ENCODE assay signal across 21 cellular contexts in the genomic region with DNA sequence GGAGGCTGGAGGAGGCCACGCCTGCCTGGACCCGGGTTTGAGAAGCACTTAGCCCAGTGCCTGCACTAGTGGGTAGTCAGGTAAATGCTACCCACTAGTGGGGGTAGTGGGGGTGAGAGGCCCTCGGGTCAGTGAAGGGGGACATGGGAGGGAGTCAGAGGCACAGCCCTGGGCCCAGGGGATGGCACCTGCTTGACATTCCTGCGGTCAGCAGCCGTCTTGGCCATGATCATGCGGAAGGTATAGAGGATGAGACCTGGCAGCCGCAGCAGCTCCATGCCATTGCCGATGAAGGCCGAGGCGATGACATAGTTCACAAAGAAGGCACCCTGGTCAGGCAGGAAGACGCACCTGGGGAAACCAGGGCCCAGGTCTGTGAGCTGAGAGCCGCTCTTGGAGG. TPM values are rescaled to one million over a fixed set of nuclear protein-coding genes. Genes with fewer than 3 reads are reported as not detected.
"Had no signal": no experiment of that assay in that cellular context is flagged by ENCODE, and none has a peak within 500 bp of the region (broad histone marks: within the 10 kb centered on the region; RNA-seq: fewer than 3 reads in every experiment).

No MANE protein-coding gene starts in this region.

- H3K9me3 Mint-ChIP-seq: activated naive CD8-positive, alpha-beta T cell treated with anti-CD3 and anti-CD28 coated beads, Interleukin-2, amount 50 U/mL, for 24 hours; immature natural killer cell; natural killer cell treated with Interleukin-12 subunit alpha and Interleukin-12 subunit beta and Interleukin-15 and Interleukin-18, amount 100 ng/mL, for 72 hours; type B pancreatic cell had no signal

- ATAC-seq: activated naive CD8-positive, alpha-beta T cell treated with anti-CD3 and anti-CD28 coated beads, Interleukin-2, amount 50 U/mL, for 24 hours; gastroesophageal sphincter; heart left ventricle; natural killer cell treated with Interleukin-12 subunit alpha and Interleukin-12 subunit beta and Interleukin-15 and Interleukin-18, amount 100 ng/mL, for 72 hours; stimulated activated naive CD8-positive, alpha-beta T cell treated with anti-CD3 and anti-CD28 coated beads, Interleukin-15, Interleukin-2, amounts not matched to agents 100 U/mL and 50 U/mL, for 24 hours had no signal

- H3K4me3 ChIP-seq: esophagus muscularis mucosa, gastroesophageal sphincter, heart left ventricle had no signal

- H3K27ac ChIP-seq: esophagus muscularis mucosa, gastroesophageal sphincter, heart left ventricle, VCaP had no signal

- H3K4me3 Mint-ChIP-seq: activated naive CD8-positive, alpha-beta T cell treated with anti-CD3 and anti-CD28 coated beads, Interleukin-2, amount 50 U/mL, for 24 hours; immature natural killer cell; natural killer cell treated with Interleukin-12 subunit alpha and Interleukin-12 subunit beta and Interleukin-15 and Interleukin-18, amount 100 ng/mL, for 72 hours; type B pancreatic cell had no signal

- H3K27ac Mint-ChIP-seq: activated naive CD8-positive, alpha-beta T cell treated with anti-CD3 and anti-CD28 coated beads, Interleukin-2, amount 50 U/mL, for 24 hours; type B pancreatic cell had no signal

- H3K27me3 Mint-ChIP-seq: activated naive CD8-positive, alpha-beta T cell treated with anti-CD3 and anti-CD28 coated beads, Interleukin-2, amount 50 U/mL, for 24 hours; natural killer cell treated with Interleukin-12 subunit alpha and Interleukin-12 subunit beta and Interleukin-15 and Interleukin-18, amount 100 ng/mL, for 72 hours; type B pancreatic cell had no signal

- H3K27me3 ChIP-seq: esophagus muscularis mucosa, gastroesophageal sphincter, heart left ventricle had no signal

- DNase-seq: activated CD4-positive, alpha-beta T cell treated with anti-CD3 and anti-CD28 coated beads for 1 hour; activated CD8-positive, alpha-beta memory T cell treated with anti-CD3 and anti-CD28 coated beads for 24 hours; activated CD8-positive, alpha-beta memory T cell treated with anti-CD3 and anti-CD28 coated beads, Interleukin-2, amount 50 U/mL, for 48 hours; activated naive CD8-positive, alpha-beta T cell treated with anti-CD3 and anti-CD28 coated beads, Interleukin-2, amount 50 U/mL, for 24 hours; aorta; cortex of kidney; effector CD4-positive, alpha-beta T cell; heart left ventricle; immature natural killer cell; nucleus accumbens; stimulated activated CD4-positive, alpha-beta T cell treated with anti-CD3 and anti-CD28 coated beads, Interleukin-12 subunit alpha, Interleukin-12 subunit beta, amount 100 ng/mL, for 4 hours; stimulated activated CD4-positive, alpha-beta T cell treated with anti-CD3 and anti-CD28 coated beads, Interleukin-1b, Interleukin-23, amount 100 ng/mL, for 48 hours; stimulated activated CD8-positive, alpha-beta memory T cell treated with anti-CD3 and anti-CD28 coated beads, Interleukin-4, amount 100 ng/mL, for 48 hours; stimulated activated naive CD8-positive, alpha-beta T cell treated with anti-CD3 and anti-CD28 coated beads, Interleukin-15, Interleukin-2, amounts not matched to agents 100 U/mL and 50 U/mL, for 24 hours; T-helper 2 cell had no signal

- H3K9me3 ChIP-seq: esophagus muscularis mucosa, gastroesophageal sphincter, heart left ventricle had no signal

RNA-seq across cellular contexts. Expression of a gene that starts 35.5 kb away (rescaled TPM):
- total RNA-seq: mesenteric fat pad; natural killer cell treated with Interleukin-12 subunit alpha and Interleukin-12 subunit beta and Interleukin-15 and Interleukin-18, amount 100 ng/mL, for 72 hours had no signal
- polyA plus RNA-seq: immature natural killer cell had no signal
